In the genomic region with DNA sequence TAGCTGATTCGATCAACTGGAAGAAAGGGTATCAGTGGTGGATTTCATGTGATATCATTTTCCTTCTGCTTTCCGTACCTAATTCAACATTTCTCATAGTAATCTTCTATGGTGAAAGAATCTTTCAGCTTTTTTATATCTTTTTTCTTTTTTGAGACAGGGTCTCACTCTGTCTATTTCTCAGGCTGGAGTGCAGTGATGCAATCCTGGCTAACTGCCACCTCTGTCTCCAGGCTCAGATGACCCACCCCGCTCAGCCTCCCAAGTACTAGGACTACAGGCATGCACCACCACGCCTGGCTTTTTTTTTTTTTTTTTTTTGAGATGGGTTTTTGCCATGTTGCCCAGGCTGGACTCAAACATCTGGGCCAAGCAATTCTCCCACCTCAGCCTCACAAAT, we compare ENCODE assay signal across 1 cellular context.
TF ChIP-seq lines count a peak whose summit lies in the region.

No MANE protein-coding gene starts in this region.

TF ChIP-seq in K562, 482 proteins besides CTCF, POLR2A, EP300 and RAD21 (continues in another document):
- TF ChIP-seq ZNF407 (IDR thresholded peaks at IDR 0.05; ENCODE audit: low read depth) (peak; percentile 38; the same call in 1 of the 2 replicates), CEBPG (CRISPR knock-in tag; IDR thresholded peaks at IDR 0.05) (peak; percentile 83), CEBPG (tag; conservative IDR thresholded peaks at IDR 0.05 in 1 of 2, IDR thresholded peaks at IDR 0.05 in 1 of 2) (peak; percentile 80 to 85), ATF3 (IDR thresholded peaks at IDR 0.05) (peak; percentile 98), ATF3 (CRISPR knock-in tag; conservative IDR thresholded peaks at IDR 0.05) (no peak), NR2C1 (IDR thresholded peaks at IDR 0.05) (no peak), NR2C1 (tag; IDR thresholded peaks at IDR 0.05) (no peak), DACH1 (IDR thresholded peaks at IDR 0.05; ENCODE audit: partially characterized antibody) (no peak), SRSF3 (IDR thresholded peaks at IDR 0.05; ENCODE audit: insufficient read depth, low read length) (no peak), ZEB2 (IDR thresholded peaks at IDR 0.05) (peak; percentile 46; the same call in 1 of the 2 replicates), ZNF165 (CRISPR knock-in tag; IDR thresholded peaks at IDR 0.05; ENCODE audit: borderline replicate concordance) (no peak), SMARCC2 (IDR thresholded peaks at IDR 0.05; ENCODE audit: low read depth) (no peak), SMARCB1 (IDR thresholded peaks at IDR 0.05; ENCODE audit: insufficient read length, low read depth) (no peak), PHF20 (IDR thresholded peaks at IDR 0.05; ENCODE audit: partially characterized antibody) (no peak), ZNF318 (IDR thresholded peaks at IDR 0.05; ENCODE audit: borderline replicate concordance in 1 of 2, low read depth in 1 of 2) (no peak), TCF7L2 (IDR thresholded peaks at IDR 0.05; ENCODE audit: low read depth, low read length) (no peak), U2AF2 (optimal IDR thresholded peaks at IDR 0.05; ENCODE audit: low read depth, low read length) (no peak), BRD9 (IDR thresholded peaks at IDR 0.05; ENCODE audit: low read depth, partially characterized antibody) (peak; percentile 68), SETDB1 (IDR thresholded peaks at IDR 0.05; ENCODE audit: low read length) (no peak), PRMT5 (CRISPR knock-in tag; IDR thresholded peaks at IDR 0.05) (no peak), IRF2 (CRISPR knock-in tag; IDR thresholded peaks at IDR 0.05) (no peak), SMAD2 (IDR thresholded peaks at IDR 0.05; ENCODE audit: low read depth, low read length) (no peak), HLTF (IDR thresholded peaks at IDR 0.05) (no peak), ZNF253 (CRISPR knock-in tag; conservative IDR thresholded peaks at IDR 0.05) (no peak), NBN (IDR thresholded peaks at IDR 0.05; ENCODE audit: low read depth) (0 out of 2 replicates have a peak, but pooled peaks have one; percentile 64), RBM17 (IDR thresholded peaks at IDR 0.05; ENCODE audit: borderline replicate concordance, low read depth, low read length) (no peak), FOXK1 (CRISPR knock-in tag; IDR thresholded peaks at IDR 0.05; ENCODE audit: borderline replicate concordance) (no peak), PTBP1 (IDR thresholded peaks at IDR 0.05; ENCODE audit: low read depth, low read length) (no peak), MITF (IDR thresholded peaks at IDR 0.05) (no peak), U2AF1 (optimal IDR thresholded peaks at IDR 0.05; ENCODE audit: low read depth, low read length) (no peak), EP400 (IDR thresholded peaks at IDR 0.05) (peak; percentile 72), ZNF133 (CRISPR knock-in tag; IDR thresholded peaks at IDR 0.05) (no peak), EWSR1 (IDR thresholded peaks at IDR 0.05; ENCODE audit: borderline replicate concordance, low read depth, partially characterized antibody) (no peak), YY1 (IDR thresholded peaks at IDR 0.05; ENCODE audit: borderline replicate concordance in 1 of 3, control insufficient read depth in 1 of 3, extremely low read depth in 1 of 3, insufficient read depth in 3 of 3, insufficient read length in 1 of 3, insufficient replicate concordance in 2 of 3, low read depth in 1 of 3, low read length in 2 of 3) (no peak), BCL6 (CRISPR knock-in tag; IDR thresholded peaks at IDR 0.05) (no peak), RBM22 (IDR thresholded peaks at IDR 0.05; ENCODE audit: low read depth, low read length, poor library complexity, severe bottlenecking) (no peak), KDM2B (CRISPR knock-in tag; IDR thresholded peaks at IDR 0.05) (no peak), ARID3B (CRISPR knock-in tag; IDR thresholded peaks at IDR 0.05; ENCODE audit: borderline replicate concordance) (no peak), CC2D1A (IDR thresholded peaks at IDR 0.05) (no peak), CBFA2T2 (conservative IDR thresholded peaks at IDR 0.05) (no peak), SIRT6 (IDR thresholded peaks at IDR 0.05; ENCODE audit: low read depth, low read length) (no peak), RCOR1 (IDR thresholded peaks at IDR 0.05; ENCODE audit: borderline replicate concordance in 1 of 2, low read depth in 2 of 2, low read length in 2 of 2) (peak in 1 of 2 experiments; percentile 59; a peak in 2 of 4 replicates), RBFOX2 (IDR thresholded peaks at IDR 0.05; ENCODE audit: low read depth, low read length) (no peak), DPF2 (IDR thresholded peaks at IDR 0.05) (peak; percentile 75), SNRNP70 (optimal IDR thresholded peaks at IDR 0.05; ENCODE audit: low read depth, low read length) (no peak), SMARCA4 (IDR thresholded peaks at IDR 0.05) (peak; percentile 58), TCF3 (CRISPR knock-in tag; IDR thresholded peaks at IDR 0.05) (no peak), CEBPB (tag; IDR thresholded peaks at IDR 0.05) (peak; percentile 96)
